5 cellular contexts compared by ENCODE assay signal in genomic region chr1:156182010-156182794, GRCh38. TPM values are rescaled to one million over a fixed set of nuclear protein-coding genes. Genes with fewer than 3 reads are reported as not detected.
"Had no signal": no experiment of that assay in that cellular context is flagged by ENCODE, and none has a peak within 500 bp of the region (broad histone marks: within the 10 kb centered on the region; RNA-seq: fewer than 3 reads in every experiment).

No MANE protein-coding gene starts in this region.

RNA-seq across cellular contexts. Expression of gene BGLAP, which starts 59.8 kb away (rescaled TPM):
- total RNA-seq: chondrocyte, kidney epithelial cell, right atrium auricular region, stomach had no signal
- polyA plus RNA-seq: immature natural killer cell had no signal
